In genomic region chr12:50647479-50647878, GRCh38 we compare ENCODE assay signal across 14 cellular contexts.
A peak's percentile ranks its signal among the peaks of the same experiment; 100 is the strongest.
DNase-seq lines count a peak whose midpoint lies in the region; ATAC-seq and TF ChIP-seq lines count a peak whose summit lies in the region.
"Had no signal": no experiment of that assay in that cellular context is flagged by ENCODE, and none has a peak within 500 bp of the region (broad histone marks: within the 10 kb centered on the region; RNA-seq: fewer than 3 reads in every experiment).

No MANE protein-coding gene starts in this region.

- H3K27ac ChIP-seq in right atrium auricular region, result no peak overlapping the region

- H3K4me3 ChIP-seq in kidney epithelial cell (ENCODE audit: low read depth, low read length) (no peak overlapping the region), right atrium auricular region (no peak overlapping the region)

- peak; percentile 75 for TF ChIP-seq EP300 in Ishikawa (IDR thresholded peaks at IDR 0.05; ENCODE audit: borderline replicate concordance)

- TF ChIP-seq CTCF in kidney epithelial cell (IDR thresholded peaks at IDR 0.05; ENCODE audit: insufficient read depth, low read length, poor library complexity, severe bottlenecking), result no peak
- TF ChIP-seq CTCF in right atrium auricular region (IDR thresholded peaks at IDR 0.05), result no peak

- no peak for ATAC-seq in HG02885 (IDR thresholded peaks at IDR 0.05; ENCODE audit: poor library complexity, unreplicated experiment)

- H3K36me3 ChIP-seq in kidney epithelial cell (ENCODE audit: control insufficient read depth, insufficient read depth, low read length) (no peaks in the 10 kb centered on the region), right atrium auricular region (no peaks in the 10 kb centered on the region)

- DNase-seq in AG08396 (ENCODE audit: low spot score) (peak; percentile 9), astrocyte of the hippocampus (ENCODE audit: low read depth, low spot score) (peak; percentile 50), kidney epithelial cell (ENCODE audit: low read depth) (peak; percentile 54), right atrium auricular region (ENCODE audit: low spot score) (no peak), AML-193 (lab: John Stamatoyannopoulos, UW) (no peak), NCI-H1048 (lab: John Stamatoyannopoulos, UW) (no peak)
- DNase-seq: activated CD4-positive, alpha-beta T cell treated with anti-CD3 and anti-CD28 coated beads, Interleukin-2, amount 10 ng/mL, durations not matched to agents 7 days and 5 days; activated T-cell treated with anti-CD3 and anti-CD28 coated beads, Interleukin-2, amount 50 U/mL, for 48 hours; erythroblast; hippocampal formation; naive B cell; SHP77 had no signal

- no peaks in the 10 kb centered on the region for H3K4me1 ChIP-seq in right atrium auricular region

- TF ChIP-seq RAD21 in Ishikawa (IDR thresholded peaks at IDR 0.05; ENCODE audit: low read depth), result peak; percentile 16; the same call in 1 of the 2 replicates

- no peaks in the 10 kb centered on the region for H3K27me3 ChIP-seq in kidney epithelial cell (ENCODE audit: control insufficient read depth, insufficient read depth, low read length)
- no peaks in the 10 kb centered on the region for H3K27me3 ChIP-seq in right atrium auricular region

- no peaks in the 10 kb centered on the region for H3K9me3 ChIP-seq in right atrium auricular region

TF ChIP-seq in Ishikawa, 13 proteins besides CTCF, POLR2A, EP300 and RAD21:
- TF ChIP-seq ZBTB7A (IDR thresholded peaks at IDR 0.05; ENCODE audit: low read depth) (no peak), REST (IDR thresholded peaks at IDR 0.05; ENCODE audit: low read depth) (peak; percentile 47; the same call in 1 of the 2 replicates), FOXM1 (IDR thresholded peaks at IDR 0.05; ENCODE audit: borderline replicate concordance, low read depth) (0 out of 2 replicates have a peak, but pooled peaks have one; percentile 39), TAF1 (IDR thresholded peaks at IDR 0.05; ENCODE audit: low read depth) (no peak), CREB1 (IDR thresholded peaks at IDR 0.05; ENCODE audit: low read depth) (no peak), CEBPB (IDR thresholded peaks at IDR 0.05) (peak; percentile 29; the same call in 1 of the 2 replicates), EGR1 (IDR thresholded peaks at IDR 0.05) (peak; percentile 96), TCF12 (IDR thresholded peaks at IDR 0.05; ENCODE audit: low read depth) (peak; percentile 77), TEAD4 (IDR thresholded peaks at IDR 0.05) (peak; percentile 88), MAX (IDR thresholded peaks at IDR 0.05) (0 out of 2 replicates have a peak, but pooled peaks have one; percentile 35)

Comparison
In these comparisons a context has a peak if more than half of its experiments do, and no peak if none do; other contexts are left out.
1. DNase-seq: peak in AG08396 (single experiment), astrocyte of the hippocampus (single experiment) and kidney epithelial cell (single experiment); none in right atrium auricular region (single experiment), AML-193 (0 of 2) and NCI-H1048 (single experiment).